ENCODE assay signal across 13 cellular contexts in genomic region chr2:158893057-158893456, GRCh38.
DNase-seq lines count a peak whose midpoint lies in the region; ATAC-seq and TF ChIP-seq lines count a peak whose summit lies in the region.
"Had no signal": no experiment of that assay in that cellular context is flagged by ENCODE, and none has a peak within 500 bp of the region (broad histone marks: within the 10 kb centered on the region; RNA-seq: fewer than 3 reads in every experiment).

No MANE protein-coding gene starts in this region.

- H4K8ac ChIP-seq in trophoblast cell (ENCODE audit: low read depth, low read length) = no peak overlapping the region

- no peak for TF ChIP-seq POLR2A in gastrocnemius medialis (IDR thresholded peaks at IDR 0.05)

- peak overlapping the region; percentile 52 for H2BK12ac ChIP-seq in trophoblast cell (ENCODE audit: low read length)

- H3K27me3 Mint-ChIP-seq in activated naive CD4-positive, alpha-beta T cell treated with anti-CD3 and anti-CD28 coated beads, Interleukin-2, amount 10 ng/mL, durations not matched to agents 7 days and 5 days = no peaks in the 10 kb centered on the region
- H3K27me3 Mint-ChIP-seq: dendritic cell treated with granulocyte-macrophage colony-stimulating factor and Interleukin-4, amounts not matched to agents 40 ng/mL and 50 ng/mL, for 4 days had no signal

- no peaks in the 10 kb centered on the region for H3K36me3 ChIP-seq in trophoblast cell (ENCODE audit: control insufficient read depth in 1 of 2, insufficient read depth in 2 of 2, low read length in 2 of 2)
- H3K36me3 ChIP-seq in gastrocnemius medialis = no peaks in the 10 kb centered on the region

- H3K4me3 Mint-ChIP-seq in activated naive CD4-positive, alpha-beta T cell treated with anti-CD3 and anti-CD28 coated beads, Interleukin-2, amount 10 ng/mL, durations not matched to agents 7 days and 5 days = no peak overlapping the region
- H3K4me3 Mint-ChIP-seq: dendritic cell treated with granulocyte-macrophage colony-stimulating factor and Interleukin-4, amounts not matched to agents 40 ng/mL and 50 ng/mL, for 4 days; stimulated activated effector memory CD8-positive, alpha-beta T cell treated with anti-CD3 and anti-CD28 coated beads, Interleukin-12 subunit alpha, Interleukin-12 subunit beta, amount 100 ng/mL, for 72 hours had no signal

- H3K23ac ChIP-seq in trophoblast cell (ENCODE audit: low read length) = no peak overlapping the region

- H2AFZ ChIP-seq in trophoblast cell (ENCODE audit: insufficient read depth, low read length, poor library complexity) = no peak overlapping the region

- H3K9me3 ChIP-seq in trophoblast cell (ENCODE audit: insufficient read depth, low read depth, low read length) (peaks cover 2% of the 10 kb centered on the region), gastrocnemius medialis (no peaks in the 10 kb centered on the region)

- CTCF ChIA-PET in activated naive CD4-positive, alpha-beta T cell treated with anti-CD3 and anti-CD28 coated beads, Interleukin-2, amount 10 ng/mL, durations not matched to agents 7 days and 5 days (lab: Charles Lee) = no interaction called here

- TF ChIP-seq CTCF in gastrocnemius medialis (IDR thresholded peaks at IDR 0.05 in 4 of 5, conservative IDR thresholded peaks at IDR 0.05 in 1 of 5) = no peak

- H3K36me3 Mint-ChIP-seq in activated naive CD4-positive, alpha-beta T cell treated with anti-CD3 and anti-CD28 coated beads, Interleukin-2, amount 10 ng/mL, durations not matched to agents 7 days and 5 days = no peaks in the 10 kb centered on the region
- H3K36me3 Mint-ChIP-seq: stimulated activated effector memory CD8-positive, alpha-beta T cell treated with anti-CD3 and anti-CD28 coated beads, Interleukin-12 subunit alpha, Interleukin-12 subunit beta, amount 100 ng/mL, for 72 hours had no signal

- H3K9ac ChIP-seq in trophoblast cell (ENCODE audit: low read length) = no peak overlapping the region

- no peak overlapping the region for H3K18ac ChIP-seq in trophoblast cell (ENCODE audit: low read length)

- H3K14ac ChIP-seq in trophoblast cell (ENCODE audit: low read length) = no peak overlapping the region

- no peak overlapping the region for H3K4me3 ChIP-seq in trophoblast cell (ENCODE audit: low read depth, low read length)
- H3K4me3 ChIP-seq in gastrocnemius medialis = no peak overlapping the region
- H3K4me3 ChIP-seq: GM12878 had no signal

- DNase-seq in D341Med (ENCODE audit: low spot score) = peak; percentile 61
- peak; percentile 72 for DNase-seq in NCI-H524 treated with DMSO at 0.1 percent for 48 hours (lab: John Stamatoyannopoulos, UW)
- DNase-seq in trophoblast cell = no peak
- DNase-seq in SHP77 treated with DMSO at 0.1 percent for 48 hours (lab: John Stamatoyannopoulos, UW) = no peak
- no peak for DNase-seq in gastrocnemius medialis
- no peak for DNase-seq in activated naive CD4-positive, alpha-beta T cell treated with anti-CD3 and anti-CD28 coated beads, Interleukin-2, amount 10 ng/mL, durations not matched to agents 7 days and 5 days
- DNase-seq: activated effector memory CD4-positive, alpha-beta T cell treated with Interleukin-2 at 50 U/mL for 16 hours; NCI-H1417 treated with DMSO at 0.1 percent for 48 hours had no signal

- intact Hi-C loops in gastrocnemius medialis (cut with DNase I; ENCODE audit: low total_unique reads) = no loop called here

- no peak overlapping the region for H4K91ac ChIP-seq in trophoblast cell (ENCODE audit: low read depth, low read length)

- H3K4me1 Mint-ChIP-seq in activated naive CD4-positive, alpha-beta T cell treated with anti-CD3 and anti-CD28 coated beads, Interleukin-2, amount 10 ng/mL, durations not matched to agents 7 days and 5 days = no peaks in the 10 kb centered on the region

- no peak overlapping the region for H3K4ac ChIP-seq in trophoblast cell (ENCODE audit: low read depth, low read length)

- in situ Hi-C loops in gastrocnemius medialis (cut with MboI; ENCODE audit: low sequenced_read_pairs in 4 of 4) = no loop called here

- no peak overlapping the region for H2BK120ac ChIP-seq in trophoblast cell (ENCODE audit: insufficient read depth, low read length, poor library complexity)

- no peak overlapping the region for H4K12ac ChIP-seq in trophoblast cell (ENCODE audit: low read depth, low read length)

- no peaks in the 10 kb centered on the region for H3K79me1 ChIP-seq in trophoblast cell (ENCODE audit: low read length)

- H3K27ac Mint-ChIP-seq in activated naive CD4-positive, alpha-beta T cell treated with anti-CD3 and anti-CD28 coated beads, Interleukin-2, amount 10 ng/mL, durations not matched to agents 7 days and 5 days = no peak overlapping the region
- H3K27ac Mint-ChIP-seq: dendritic cell treated with granulocyte-macrophage colony-stimulating factor and Interleukin-4, amounts not matched to agents 40 ng/mL and 50 ng/mL, for 4 days; stimulated activated effector memory CD8-positive, alpha-beta T cell treated with anti-CD3 and anti-CD28 coated beads, Interleukin-12 subunit alpha, Interleukin-12 subunit beta, amount 100 ng/mL, for 72 hours had no signal

- ATAC-seq in esophagus mucosa (peak; percentile 92), gastrocnemius medialis (no peak), HG03095 (IDR thresholded peaks at IDR 0.05; ENCODE audit: unreplicated experiment) (no peak)
- ATAC-seq: GM12878 had no signal

- WGBS in trophoblast cell (ENCODE audit: extremely low coverage, insufficient coverage, insufficient read length) = no CpG with 5 or more reads among the region's 8 CpGs

- no peak overlapping the region for H3K4me2 ChIP-seq in trophoblast cell (ENCODE audit: low read length)

- peak overlapping the region; percentile 16 for H2AK5ac ChIP-seq in trophoblast cell (ENCODE audit: low read length)

- H3K79me2 ChIP-seq in trophoblast cell (ENCODE audit: control insufficient read depth, insufficient read depth, low read length, poor library complexity) = no peaks in the 10 kb centered on the region

- H3K27me3 ChIP-seq in trophoblast cell (ENCODE audit: insufficient read depth, low read length) (no peaks in the 10 kb centered on the region), gastrocnemius medialis (no peaks in the 10 kb centered on the region)

- H2BK5ac ChIP-seq in trophoblast cell (ENCODE audit: low read depth, low read length, poor library complexity) = no peak overlapping the region

- H3K9me3 Mint-ChIP-seq in activated naive CD4-positive, alpha-beta T cell treated with anti-CD3 and anti-CD28 coated beads, Interleukin-2, amount 10 ng/mL, durations not matched to agents 7 days and 5 days = no peaks in the 10 kb centered on the region
- H3K9me3 Mint-ChIP-seq: dendritic cell treated with granulocyte-macrophage colony-stimulating factor and Interleukin-4, amounts not matched to agents 40 ng/mL and 50 ng/mL, for 4 days; stimulated activated effector memory CD8-positive, alpha-beta T cell treated with anti-CD3 and anti-CD28 coated beads, Interleukin-12 subunit alpha, Interleukin-12 subunit beta, amount 100 ng/mL, for 72 hours had no signal

- H3K27ac ChIP-seq in trophoblast cell (ENCODE audit: low read depth, low read length) = no peak overlapping the region
- no peak overlapping the region for H3K27ac ChIP-seq in gastrocnemius medialis

- H3K4me1 ChIP-seq in trophoblast cell (ENCODE audit: control insufficient read depth in 1 of 2, insufficient read depth in 2 of 2, low read length in 2 of 2) = peaks cover 3 to 15% of the 10 kb centered on the region in 2 experiments
- H3K4me1 ChIP-seq in gastrocnemius medialis = no peaks in the 10 kb centered on the region

Comparison
In these comparisons a context has a peak if more than half of its experiments do, and no peak if none do; other contexts are left out.
1. DNase-seq: peak in D341Med (single experiment) and NCI-H524 treated with DMSO at 0.1 percent for 48 hours (single experiment); none in trophoblast cell (0 of 2), SHP77 treated with DMSO at 0.1 percent for 48 hours (single experiment), gastrocnemius medialis (0 of 2) and activated naive CD4-positive, alpha-beta T cell treated with anti-CD3 and anti-CD28 coated beads, Interleukin-2, amount 10 ng/mL, durations not matched to agents 7 days and 5 days (single experiment).